31 cellular contexts compared by ENCODE assay signal in genomic region chr2:74813201-74813600, GRCh38.
"Had no signal": no experiment of that assay in that cellular context is flagged by ENCODE, and none has a peak within 500 bp of the region (broad histone marks: within the 10 kb centered on the region; RNA-seq: fewer than 3 reads in every experiment).

No MANE protein-coding gene starts in this region.

- H3K4me1 ChIP-seq: adrenal gland, body of pancreas had no signal

- H3K36me3 ChIP-seq: adrenal gland, WERI-Rb-1 had no signal

- H3K27ac ChIP-seq: adrenal gland, body of pancreas, WERI-Rb-1 had no signal

- H3K9me3 Mint-ChIP-seq: activated B cell treated with CpG ODN at 0.5 μM for 24 hours; activated CD8-positive, alpha-beta T cell treated with anti-CD3 and anti-CD28 coated beads for 36 hours; activated naive CD4-positive, alpha-beta T cell treated with anti-CD3 and anti-CD28 coated beads for 36 hours; activated naive CD4-positive, alpha-beta T cell treated with anti-CD3 and anti-CD28 coated beads, Interleukin-2, amount 50 U/mL, for 24 hours; activated naive CD8-positive, alpha-beta T cell treated with anti-CD3 and anti-CD28 coated beads for 36 hours; activated naive CD8-positive, alpha-beta T cell treated with anti-CD3 and anti-CD28 coated beads, Interleukin-2, amount 50 U/mL, for 24 hours; activated T-cell treated with anti-CD3 and anti-CD28 coated beads, Interleukin-2, amount 50 U/mL, for 4 hours; activated T-helper 17 cell treated with anti-CD3 and anti-CD28 coated beads, Interleukin-2, amount 50 U/mL, for 72 hours; T-helper 2 cell treated with Interferon-gamma antibody and Interleukin-4, amounts not matched to agents 5 μg/mL and 100 μg/mL, for 36 hours had no signal

- H3K9me3 ChIP-seq: adrenal gland, body of pancreas had no signal

- H3K27me3 ChIP-seq: adrenal gland, body of pancreas had no signal

- H3K27ac Mint-ChIP-seq: activated B cell treated with CpG ODN at 0.5 μM for 24 hours; activated CD8-positive, alpha-beta T cell treated with anti-CD3 and anti-CD28 coated beads for 36 hours; activated naive CD4-positive, alpha-beta T cell treated with anti-CD3 and anti-CD28 coated beads for 36 hours; activated naive CD4-positive, alpha-beta T cell treated with anti-CD3 and anti-CD28 coated beads, Interleukin-2, amount 50 U/mL, for 24 hours; activated naive CD8-positive, alpha-beta T cell treated with anti-CD3 and anti-CD28 coated beads for 36 hours; activated naive CD8-positive, alpha-beta T cell treated with anti-CD3 and anti-CD28 coated beads, Interleukin-2, amount 50 U/mL, for 24 hours; activated T-helper 17 cell treated with anti-CD3 and anti-CD28 coated beads, Interleukin-2, amount 50 U/mL, for 72 hours; T-helper 17 cell; T-helper 2 cell treated with Interferon-gamma antibody and Interleukin-4, amounts not matched to agents 5 μg/mL and 100 μg/mL, for 36 hours had no signal

- H3K4me3 ChIP-seq: adrenal gland, body of pancreas had no signal

- FAIRE-seq: colon, frontal cortex had no signal

- H3K4me3 Mint-ChIP-seq: activated B cell treated with CpG ODN at 0.5 μM for 24 hours; activated CD8-positive, alpha-beta T cell treated with anti-CD3 and anti-CD28 coated beads for 36 hours; activated naive CD4-positive, alpha-beta T cell treated with anti-CD3 and anti-CD28 coated beads for 36 hours; activated naive CD4-positive, alpha-beta T cell treated with anti-CD3 and anti-CD28 coated beads, Interleukin-2, amount 50 U/mL, for 24 hours; activated naive CD8-positive, alpha-beta T cell treated with anti-CD3 and anti-CD28 coated beads for 36 hours; activated naive CD8-positive, alpha-beta T cell treated with anti-CD3 and anti-CD28 coated beads, Interleukin-2, amount 50 U/mL, for 24 hours; activated T-cell treated with anti-CD3 and anti-CD28 coated beads, Interleukin-2, amount 50 U/mL, for 4 hours; activated T-helper 17 cell treated with anti-CD3 and anti-CD28 coated beads, Interleukin-2, amount 50 U/mL, for 72 hours; T-helper 17 cell; T-helper 2 cell treated with Interferon-gamma antibody and Interleukin-4, amounts not matched to agents 5 μg/mL and 100 μg/mL, for 36 hours had no signal

- H3K36me3 Mint-ChIP-seq: activated naive CD4-positive, alpha-beta T cell treated with anti-CD3 and anti-CD28 coated beads, Interleukin-2, amount 50 U/mL, for 24 hours; activated naive CD8-positive, alpha-beta T cell treated with anti-CD3 and anti-CD28 coated beads for 36 hours had no signal

- DNase-seq: activated B cell treated with CpG ODN at 0.5 μM for 24 hours; activated CD4-positive, alpha-beta T cell treated with anti-CD3 and anti-CD28 coated beads for 48 hours; activated CD4-positive, alpha-beta T cell treated with anti-CD3 and anti-CD28 coated beads, Interleukin-2, amount 50 U/mL, for 1 hour; activated CD4-positive, alpha-beta T cell treated with anti-CD3 and anti-CD28 coated beads, Interleukin-2, amount 50 U/mL, for 48 hours; activated CD8-positive, alpha-beta memory T cell treated with anti-CD3 and anti-CD28 coated beads for 24 hours; activated CD8-positive, alpha-beta T cell treated with anti-CD3 and anti-CD28 coated beads for 36 hours; activated effector memory CD4-positive, alpha-beta T cell treated with Interleukin-2 at 50 U/mL for 16 hours; activated naive CD4-positive, alpha-beta T cell treated with anti-CD3 and anti-CD28 coated beads for 36 hours; activated naive CD8-positive, alpha-beta T cell treated with anti-CD3 and anti-CD28 coated beads for 36 hours; activated naive CD8-positive, alpha-beta T cell treated with anti-CD3 and anti-CD28 coated beads, Interleukin-2, amount 50 U/mL, for 24 hours; activated T-cell treated with anti-CD3 and anti-CD28 coated beads, Interleukin-2, amount 50 U/mL, for 4 hours; adrenal gland; amygdala; aorta; body of pancreas; caudate nucleus; cortex of kidney; effector CD8-positive, alpha-beta T cell; foreskin fibroblast; head of caudate nucleus; T-helper 1 cell; T-helper 17 cell; T1000; WERI-Rb-1 had no signal

- ATAC-seq: activated CD4-positive, CD25-positive, alpha-beta regulatory T cell treated with anti-CD3 and anti-CD28 coated beads, Interleukin-2, amount 50 U/mL, for 24 hours; activated CD8-positive, alpha-beta T cell treated with anti-CD3 and anti-CD28 coated beads for 36 hours; activated naive CD8-positive, alpha-beta T cell treated with anti-CD3 and anti-CD28 coated beads, Interleukin-2, amount 50 U/mL, for 24 hours; activated T-cell treated with anti-CD3 and anti-CD28 coated beads, Interleukin-2, amount 50 U/mL, for 4 hours; activated T-helper 17 cell treated with anti-CD3 and anti-CD28 coated beads, Interleukin-2, amount 50 U/mL, for 72 hours; body of pancreas; esophagus mucosa; T-helper 17 cell had no signal

- H3K27me3 Mint-ChIP-seq: activated naive CD8-positive, alpha-beta T cell treated with anti-CD3 and anti-CD28 coated beads for 36 hours had no signal
